In genomic region chr1:31487143-31487542, GRCh38 we compare ENCODE assay signal across 21 cellular contexts.
DNase-seq lines count a peak whose midpoint lies in the region; ATAC-seq, FAIRE-seq and TF ChIP-seq lines count a peak whose summit lies in the region.
"Had no signal": no experiment of that assay in that cellular context is flagged by ENCODE, and none has a peak within 500 bp of the region (broad histone marks: within the 10 kb centered on the region; RNA-seq: fewer than 3 reads in every experiment).

No MANE protein-coding gene starts in this region.

- H3K36me3 Mint-ChIP-seq in T-helper 17 cell (ENCODE audit: low read depth): no peaks in the 10 kb centered on the region
- H3K36me3 Mint-ChIP-seq: naive thymus-derived CD8-positive, alpha-beta T cell; WTC11 had no signal

- H3K27me3 ChIP-seq in lower lobe of right lung (ENCODE audit: low read depth): no peaks in the 10 kb centered on the region
- H3K27me3 ChIP-seq: adrenal gland, dorsolateral prefrontal cortex, transverse colon had no signal

- H3K4me3 Mint-ChIP-seq in T-helper 17 cell: peak overlapping the region; percentile 60
- H3K4me3 Mint-ChIP-seq: WTC11 had no signal

- DNase-seq in NCI-H2196 (lab: John Stamatoyannopoulos, UW; ENCODE audit: unreplicated experiment) (peak; percentile 25), NCI-H2196 treated with DMSO at 0.1 percent for 48 hours (lab: John Stamatoyannopoulos, UW; ENCODE audit: unreplicated experiment) (no peak), GM18507 (ENCODE audit: extremely low spot score, insufficient read length, low read depth) (no peak), T-helper 17 cell (no peak), lower lobe of right lung (no peak), mucosa of descending colon (no peak)
- DNase-seq: 8988T; activated CD8-positive, alpha-beta memory T cell treated with anti-CD3 and anti-CD28 coated beads, Interleukin-2, amount 50 U/mL, for 48 hours; adrenal gland; DMS 273 treated with DMSO at 0.1 percent for 48 hours; dorsolateral prefrontal cortex; naive thymus-derived CD8-positive, alpha-beta T cell; NCI-H146; Right ventricle myocardium superior; transverse colon had no signal

- H3K4me1 Mint-ChIP-seq in T-helper 17 cell: no peaks in the 10 kb centered on the region

- peak; percentile 44 for FAIRE-seq in GM18507 (lab: Jason Lieb, UNC)
- FAIRE-seq: H54 had no signal

- TF ChIP-seq CTCF in lower lobe of right lung (IDR thresholded peaks at IDR 0.05) (no peak), mucosa of descending colon (IDR thresholded peaks at IDR 0.05) (no peak)

- H3K4me3 ChIP-seq in lower lobe of right lung (no peak overlapping the region), mucosa of descending colon (no peak overlapping the region)
- H3K4me3 ChIP-seq: adrenal gland, dorsolateral prefrontal cortex, lung, transverse colon had no signal

- H3K27ac Mint-ChIP-seq in T-helper 17 cell: peak overlapping the region; percentile 62
- H3K27ac Mint-ChIP-seq: WTC11 had no signal

- no peaks in the 10 kb centered on the region for H3K36me3 ChIP-seq in lower lobe of right lung
- H3K36me3 ChIP-seq in mucosa of descending colon (ENCODE audit: low read depth): no peaks in the 10 kb centered on the region
- H3K36me3 ChIP-seq: adrenal gland, transverse colon had no signal

- peaks cover 7% of the 10 kb centered on the region for H3K4me1 ChIP-seq in lower lobe of right lung
- H3K4me1 ChIP-seq in mucosa of descending colon (ENCODE audit: low read depth): no peaks in the 10 kb centered on the region
- H3K4me1 ChIP-seq: adrenal gland had no signal

- intact Hi-C loops in lower lobe of right lung (cut with DNase I) (no loop called here), mucosa of descending colon (cut with DNase I, micrococcal nuclease) (no loop called here)

- peak overlapping the region; percentile 11 for H3K27ac ChIP-seq in lower lobe of right lung
- H3K27ac ChIP-seq: adrenal gland, dorsolateral prefrontal cortex, transverse colon had no signal

- no peaks in the 10 kb centered on the region for H3K27me3 Mint-ChIP-seq in T-helper 17 cell

- no peaks in the 10 kb centered on the region for H3K9me3 ChIP-seq in T-helper 17 cell (ENCODE audit: control insufficient read depth, low read length, poor library complexity, severe bottlenecking)
- no peaks in the 10 kb centered on the region for H3K9me3 ChIP-seq in lower lobe of right lung
- no peaks in the 10 kb centered on the region for H3K9me3 ChIP-seq in mucosa of descending colon
- H3K9me3 ChIP-seq: adrenal gland, transverse colon had no signal

- ATAC-seq in T-helper 17 cell (no peak), lower lobe of right lung (no peak), HG03571 (IDR thresholded peaks at IDR 0.05; ENCODE audit: unreplicated experiment) (no peak), mucosa of descending colon (no peak), GM18520 (IDR thresholded peaks at IDR 0.05; ENCODE audit: unreplicated experiment) (no peak)
- ATAC-seq: esophagus mucosa; naive thymus-derived CD8-positive, alpha-beta T cell; WTC11 had no signal
